In the genomic region with DNA sequence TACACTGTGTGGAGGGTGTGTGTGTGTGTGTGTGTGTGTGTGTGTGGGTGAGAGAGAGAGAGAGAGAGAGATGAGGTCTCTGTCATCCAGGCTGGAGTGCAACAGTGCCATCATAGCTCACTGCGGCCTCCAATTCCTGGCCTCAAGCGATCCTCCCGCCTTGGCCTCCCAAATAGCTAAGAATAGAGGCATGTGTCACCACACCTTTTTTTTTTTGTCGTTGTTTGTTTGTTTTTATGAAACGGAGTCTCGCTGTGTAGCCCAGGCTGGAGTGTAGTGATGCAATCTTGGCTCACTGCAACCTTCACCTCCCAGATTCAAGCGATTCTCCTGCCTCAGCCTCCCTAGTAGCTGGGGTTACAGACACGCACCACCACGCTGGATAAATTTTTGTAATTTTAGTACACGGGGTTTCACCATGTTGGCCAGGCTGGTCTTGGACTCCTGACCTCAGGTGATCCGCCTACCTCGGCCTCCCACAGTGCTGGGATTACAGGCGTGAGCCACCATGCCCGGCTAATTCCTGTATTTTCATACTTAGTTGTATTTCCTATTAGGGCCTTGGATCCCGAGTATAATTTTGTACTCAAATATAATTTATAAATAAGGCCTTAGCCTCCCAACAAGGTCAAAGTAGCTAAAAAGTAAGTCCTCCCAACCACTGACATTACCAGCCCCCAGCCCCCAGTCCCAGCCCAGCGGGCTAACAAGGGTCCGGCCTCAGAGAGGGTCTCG, we compare ENCODE assay signal across 1 cellular context.
TF ChIP-seq lines count a peak whose summit lies in the region.

No MANE protein-coding gene starts in this region.

TF ChIP-seq in H1, 55 proteins besides CTCF, POLR2A, EP300 and RAD21:
- TF ChIP-seq PHF8 (conservative IDR thresholded peaks at IDR 0.05; ENCODE audit: low read depth, low read length) = peak; percentile 8; the same call in 1 of the 2 replicates
